In the genomic region with DNA sequence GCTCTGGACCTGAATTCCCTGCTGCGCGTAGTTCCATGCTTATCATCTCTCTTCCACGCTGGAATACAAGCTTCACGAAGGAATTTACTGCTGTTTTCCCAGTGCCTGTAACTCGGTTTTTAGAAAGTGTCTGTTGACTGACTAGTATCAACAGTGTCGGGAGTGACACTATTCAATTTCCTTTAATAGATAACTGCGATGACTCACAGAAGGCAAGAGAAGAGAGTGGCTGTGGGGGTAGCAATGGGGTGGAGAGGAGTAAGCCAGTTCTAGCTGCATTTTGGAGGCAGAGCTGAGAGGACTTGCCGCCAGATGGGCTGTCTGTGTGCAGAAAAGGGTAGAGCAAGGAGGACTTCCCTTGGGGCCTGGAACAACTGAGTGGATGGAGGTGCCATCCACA, we compare ENCODE assay signal across 1 cellular context.
TF ChIP-seq lines count a peak whose summit lies in the region.

No MANE protein-coding gene starts in this region.

TF ChIP-seq in IMR-90, 13 proteins besides CTCF, POLR2A, EP300 and RAD21:
- TF ChIP-seq NFE2L2 (IDR thresholded peaks at IDR 0.05; ENCODE audit: low read depth, low read length) (no peak), CHD1 (IDR thresholded peaks at IDR 0.05; ENCODE audit: low read depth, low read length) (no peak), BHLHE40 (IDR thresholded peaks at IDR 0.05; ENCODE audit: low read depth, low read length) (no peak), MAZ (IDR thresholded peaks at IDR 0.05; ENCODE audit: borderline replicate concordance, low read depth, low read length) (no peak), SMC3 (IDR thresholded peaks at IDR 0.05; ENCODE audit: low read depth, low read length) (no peak), FOS (IDR thresholded peaks at IDR 0.05; ENCODE audit: low read depth, low read length) (no peak), RCOR1 (IDR thresholded peaks at IDR 0.05; ENCODE audit: insufficient replicate concordance, low read length) (no peak), MAFK (IDR thresholded peaks at IDR 0.05; ENCODE audit: low read depth, low read length) (no peak), MXI1 (IDR thresholded peaks at IDR 0.05; ENCODE audit: borderline replicate concordance, low read depth, low read length) (no peak), RFX5 (IDR thresholded peaks at IDR 0.05; ENCODE audit: low read depth, low read length) (no peak), CEBPB (IDR thresholded peaks at IDR 0.05; ENCODE audit: low read depth, low read length) (no peak)
- TF ChIP-seq, protein P1, sequence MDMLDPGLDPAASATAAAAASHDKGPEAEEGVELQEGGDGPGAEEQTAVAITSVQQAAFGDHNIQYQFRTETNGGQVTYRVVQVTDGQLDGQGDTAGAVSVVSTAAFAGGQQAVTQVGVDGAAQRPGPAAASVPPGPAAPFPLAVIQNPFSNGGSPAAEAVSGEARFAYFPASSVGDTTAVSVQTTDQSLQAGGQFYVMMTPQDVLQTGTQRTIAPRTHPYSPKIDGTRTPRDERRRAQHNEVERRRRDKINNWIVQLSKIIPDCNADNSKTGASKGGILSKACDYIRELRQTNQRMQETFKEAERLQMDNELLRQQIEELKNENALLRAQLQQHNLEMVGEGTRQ (IDR thresholded peaks at IDR 0.05; ENCODE audit: low read depth, low read length) = no peak
- TF ChIP-seq, protein P2, sequence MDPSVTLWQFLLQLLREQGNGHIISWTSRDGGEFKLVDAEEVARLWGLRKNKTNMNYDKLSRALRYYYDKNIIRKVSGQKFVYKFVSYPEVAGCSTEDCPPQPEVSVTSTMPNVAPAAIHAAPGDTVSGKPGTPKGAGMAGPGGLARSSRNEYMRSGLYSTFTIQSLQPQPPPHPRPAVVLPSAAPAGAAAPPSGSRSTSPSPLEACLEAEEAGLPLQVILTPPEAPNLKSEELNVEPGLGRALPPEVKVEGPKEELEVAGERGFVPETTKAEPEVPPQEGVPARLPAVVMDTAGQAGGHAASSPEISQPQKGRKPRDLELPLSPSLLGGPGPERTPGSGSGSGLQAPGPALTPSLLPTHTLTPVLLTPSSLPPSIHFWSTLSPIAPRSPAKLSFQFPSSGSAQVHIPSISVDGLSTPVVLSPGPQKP (IDR thresholded peaks at IDR 0.05; ENCODE audit: borderline replicate concordance, low read depth, low read length) = no peak
